1 cellular context compared by ENCODE assay signal in the genomic region with DNA sequence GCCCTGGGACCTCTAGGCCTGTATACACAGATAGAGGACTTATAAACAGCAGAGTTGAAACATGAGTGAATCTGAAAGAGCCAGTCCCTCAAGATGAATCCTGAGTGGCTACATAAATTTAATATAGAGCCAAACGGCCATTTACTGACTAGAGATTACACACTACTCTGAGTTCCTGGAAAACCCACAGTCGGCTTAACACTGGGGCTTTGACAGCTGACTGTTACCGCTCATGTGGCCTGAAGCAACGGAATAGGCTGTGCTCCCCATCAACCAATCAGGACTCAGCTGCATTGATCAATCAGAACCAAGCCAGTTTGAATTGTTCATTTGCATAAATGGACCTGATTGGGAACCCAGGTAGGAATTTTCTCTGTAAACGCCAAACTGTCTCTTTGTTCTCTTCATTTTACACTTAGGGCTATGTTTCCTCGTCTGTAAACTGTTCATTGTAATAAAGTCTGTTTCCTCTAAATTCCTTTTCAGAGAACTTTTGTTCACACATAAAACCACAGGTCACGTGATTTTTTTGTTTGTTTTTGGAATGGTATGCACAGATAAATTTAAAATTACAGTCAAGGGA.
TF ChIP-seq lines count a peak whose summit lies in the region.

No MANE protein-coding gene starts in this region.

TF ChIP-seq in K562, 482 proteins besides CTCF, POLR2A, EP300 and RAD21 (continued from another document and continues in another):
- TF ChIP-seq, protein P1, sequence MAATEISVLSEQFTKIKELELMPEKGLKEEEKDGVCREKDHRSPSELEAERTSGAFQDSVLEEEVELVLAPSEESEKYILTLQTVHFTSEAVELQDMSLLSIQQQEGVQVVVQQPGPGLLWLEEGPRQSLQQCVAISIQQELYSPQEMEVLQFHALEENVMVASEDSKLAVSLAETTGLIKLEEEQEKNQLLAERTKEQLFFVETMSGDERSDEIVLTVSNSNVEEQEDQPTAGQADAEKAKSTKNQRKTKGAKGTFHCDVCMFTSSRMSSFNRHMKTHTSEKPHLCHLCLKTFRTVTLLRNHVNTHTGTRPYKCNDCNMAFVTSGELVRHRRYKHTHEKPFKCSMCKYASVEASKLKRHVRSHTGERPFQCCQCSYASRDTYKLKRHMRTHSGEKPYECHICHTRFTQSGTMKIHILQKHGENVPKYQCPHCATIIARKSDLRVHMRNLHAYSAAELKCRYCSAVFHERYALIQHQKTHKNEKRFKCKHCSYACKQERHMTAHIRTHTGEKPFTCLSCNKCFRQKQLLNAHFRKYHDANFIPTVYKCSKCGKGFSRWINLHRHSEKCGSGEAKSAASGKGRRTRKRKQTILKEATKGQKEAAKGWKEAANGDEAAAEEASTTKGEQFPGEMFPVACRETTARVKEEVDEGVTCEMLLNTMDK (IDR thresholded peaks at IDR 0.05; ENCODE audit: borderline replicate concordance, insufficient read depth, low read depth, low read length, poor library complexity, severe bottlenecking) = no peak
- TF ChIP-seq FIP1L1 (IDR thresholded peaks at IDR 0.05; ENCODE audit: low read depth, low read length, poor library complexity, severe bottlenecking) (no peak), SMAD2 (IDR thresholded peaks at IDR 0.05; ENCODE audit: low read depth, low read length) (no peak), DNMT1 (IDR thresholded peaks at IDR 0.05) (no peak), MXD1 (CRISPR knock-in tag; IDR thresholded peaks at IDR 0.05; ENCODE audit: borderline replicate concordance, poor library complexity, severe bottlenecking) (no peak), ZNF707 (CRISPR knock-in tag; conservative IDR thresholded peaks at IDR 0.05) (no peak), ATF2 (CRISPR knock-in tag; IDR thresholded peaks at IDR 0.05) (no peak), ZC3H4 (CRISPR knock-in tag; IDR thresholded peaks at IDR 0.05; ENCODE audit: borderline replicate concordance) (no peak), TCFL5 (CRISPR knock-in tag; conservative IDR thresholded peaks at IDR 0.05) (no peak), ZNF408 (CRISPR knock-in tag; IDR thresholded peaks at IDR 0.05; ENCODE audit: low read depth) (no peak), TCF3 (CRISPR knock-in tag; IDR thresholded peaks at IDR 0.05) (peak; percentile 54; the same call in 1 of the 2 replicates), HNRNPL (IDR thresholded peaks at IDR 0.05; ENCODE audit: low read depth, low read length) (no peak), MCM7 (IDR thresholded peaks at IDR 0.05) (no peak), SREBF2 (CRISPR knock-in tag; IDR thresholded peaks at IDR 0.05) (no peak), L3MBTL2 (IDR thresholded peaks at IDR 0.05) (peak; percentile 91), RBM14 (IDR thresholded peaks at IDR 0.05; ENCODE audit: borderline replicate concordance, insufficient read depth, low read depth, low read length) (no peak), PHB2 (IDR thresholded peaks at IDR 0.05; ENCODE audit: low read depth) (no peak), FOXA3 (CRISPR knock-in tag; conservative IDR thresholded peaks at IDR 0.05 in 1 of 2, IDR thresholded peaks at IDR 0.05 in 1 of 2) (no peak; a peak in 1 of 4 replicates), ZKSCAN3 (CRISPR knock-in tag; IDR thresholded peaks at IDR 0.05) (no peak), MBD2 (IDR thresholded peaks at IDR 0.05; ENCODE audit: borderline replicate concordance, low read depth) (no peak), CC2D1A (IDR thresholded peaks at IDR 0.05) (peak; percentile 98), ZNF778 (CRISPR knock-in tag; IDR thresholded peaks at IDR 0.05) (no peak), NFE2L1 (tag; IDR thresholded peaks at IDR 0.05; ENCODE audit: borderline replicate concordance, low read depth) (no peak), IRF9 (tag; IDR thresholded peaks at IDR 0.05) (no peak), MNT (conservative IDR thresholded peaks at IDR 0.05) (0 out of 4 replicates have a peak, but pooled peaks of 1 of the 2 experiments have one; percentile 50), PREB (CRISPR knock-in tag; IDR thresholded peaks at IDR 0.05) (no peak), RFX5 (IDR thresholded peaks at IDR 0.05; ENCODE audit: low read depth, low read length) (no peak), RFX1 (IDR thresholded peaks at IDR 0.05) (no peak), ZFPM2 (CRISPR knock-in tag; IDR thresholded peaks at IDR 0.05) (no peak), MYBL2 (IDR thresholded peaks at IDR 0.05; ENCODE audit: low read depth) (peak; percentile 95), MYBL2 (CRISPR knock-in tag; IDR thresholded peaks at IDR 0.05; ENCODE audit: borderline replicate concordance) (no peak), IRF2 (CRISPR knock-in tag; IDR thresholded peaks at IDR 0.05) (no peak), ZNF551 (CRISPR knock-in tag; IDR thresholded peaks at IDR 0.05) (no peak), TAF15 (IDR thresholded peaks at IDR 0.05; ENCODE audit: low read depth, low read length) (no peak), GTF2A2 (tag; IDR thresholded peaks at IDR 0.05) (no peak), EGR1 (conservative IDR thresholded peaks at IDR 0.05) (no peak), MTF1 (CRISPR knock-in tag; IDR thresholded peaks at IDR 0.05; ENCODE audit: borderline replicate concordance) (no peak)
- TF ChIP-seq, protein P2, sequence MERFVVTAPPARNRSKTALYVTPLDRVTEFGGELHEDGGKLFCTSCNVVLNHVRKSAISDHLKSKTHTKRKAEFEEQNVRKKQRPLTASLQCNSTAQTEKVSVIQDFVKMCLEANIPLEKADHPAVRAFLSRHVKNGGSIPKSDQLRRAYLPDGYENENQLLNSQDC (CRISPR knock-in tag; IDR thresholded peaks at IDR 0.05) = no peak
- TF ChIP-seq, protein P3, sequence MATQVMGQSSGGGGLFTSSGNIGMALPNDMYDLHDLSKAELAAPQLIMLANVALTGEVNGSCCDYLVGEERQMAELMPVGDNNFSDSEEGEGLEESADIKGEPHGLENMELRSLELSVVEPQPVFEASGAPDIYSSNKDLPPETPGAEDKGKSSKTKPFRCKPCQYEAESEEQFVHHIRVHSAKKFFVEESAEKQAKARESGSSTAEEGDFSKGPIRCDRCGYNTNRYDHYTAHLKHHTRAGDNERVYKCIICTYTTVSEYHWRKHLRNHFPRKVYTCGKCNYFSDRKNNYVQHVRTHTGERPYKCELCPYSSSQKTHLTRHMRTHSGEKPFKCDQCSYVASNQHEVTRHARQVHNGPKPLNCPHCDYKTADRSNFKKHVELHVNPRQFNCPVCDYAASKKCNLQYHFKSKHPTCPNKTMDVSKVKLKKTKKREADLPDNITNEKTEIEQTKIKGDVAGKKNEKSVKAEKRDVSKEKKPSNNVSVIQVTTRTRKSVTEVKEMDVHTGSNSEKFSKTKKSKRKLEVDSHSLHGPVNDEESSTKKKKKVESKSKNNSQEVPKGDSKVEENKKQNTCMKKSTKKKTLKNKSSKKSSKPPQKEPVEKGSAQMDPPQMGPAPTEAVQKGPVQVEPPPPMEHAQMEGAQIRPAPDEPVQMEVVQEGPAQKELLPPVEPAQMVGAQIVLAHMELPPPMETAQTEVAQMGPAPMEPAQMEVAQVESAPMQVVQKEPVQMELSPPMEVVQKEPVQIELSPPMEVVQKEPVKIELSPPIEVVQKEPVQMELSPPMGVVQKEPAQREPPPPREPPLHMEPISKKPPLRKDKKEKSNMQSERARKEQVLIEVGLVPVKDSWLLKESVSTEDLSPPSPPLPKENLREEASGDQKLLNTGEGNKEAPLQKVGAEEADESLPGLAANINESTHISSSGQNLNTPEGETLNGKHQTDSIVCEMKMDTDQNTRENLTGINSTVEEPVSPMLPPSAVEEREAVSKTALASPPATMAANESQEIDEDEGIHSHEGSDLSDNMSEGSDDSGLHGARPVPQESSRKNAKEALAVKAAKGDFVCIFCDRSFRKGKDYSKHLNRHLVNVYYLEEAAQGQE (CRISPR knock-in tag; IDR thresholded peaks at IDR 0.05; ENCODE audit: low read depth) = no peak
- TF ChIP-seq, protein P4, sequence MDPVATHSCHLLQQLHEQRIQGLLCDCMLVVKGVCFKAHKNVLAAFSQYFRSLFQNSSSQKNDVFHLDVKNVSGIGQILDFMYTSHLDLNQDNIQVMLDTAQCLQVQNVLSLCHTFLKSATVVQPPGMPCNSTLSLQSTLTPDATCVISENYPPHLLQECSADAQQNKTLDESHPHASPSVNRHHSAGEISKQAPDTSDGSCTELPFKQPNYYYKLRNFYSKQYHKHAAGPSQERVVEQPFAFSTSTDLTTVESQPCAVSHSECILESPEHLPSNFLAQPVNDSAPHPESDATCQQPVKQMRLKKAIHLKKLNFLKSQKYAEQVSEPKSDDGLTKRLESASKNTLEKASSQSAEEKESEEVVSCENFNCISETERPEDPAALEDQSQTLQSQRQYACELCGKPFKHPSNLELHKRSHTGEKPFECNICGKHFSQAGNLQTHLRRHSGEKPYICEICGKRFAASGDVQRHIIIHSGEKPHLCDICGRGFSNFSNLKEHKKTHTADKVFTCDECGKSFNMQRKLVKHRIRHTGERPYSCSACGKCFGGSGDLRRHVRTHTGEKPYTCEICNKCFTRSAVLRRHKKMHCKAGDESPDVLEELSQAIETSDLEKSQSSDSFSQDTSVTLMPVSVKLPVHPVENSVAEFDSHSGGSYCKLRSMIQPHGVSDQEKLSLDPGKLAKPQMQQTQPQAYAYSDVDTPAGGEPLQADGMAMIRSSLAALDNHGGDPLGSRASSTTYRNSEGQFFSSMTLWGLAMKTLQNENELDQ (CRISPR knock-in tag; IDR thresholded peaks at IDR 0.05; ENCODE audit: borderline replicate concordance) = no peak
- TF ChIP-seq, protein P5, sequence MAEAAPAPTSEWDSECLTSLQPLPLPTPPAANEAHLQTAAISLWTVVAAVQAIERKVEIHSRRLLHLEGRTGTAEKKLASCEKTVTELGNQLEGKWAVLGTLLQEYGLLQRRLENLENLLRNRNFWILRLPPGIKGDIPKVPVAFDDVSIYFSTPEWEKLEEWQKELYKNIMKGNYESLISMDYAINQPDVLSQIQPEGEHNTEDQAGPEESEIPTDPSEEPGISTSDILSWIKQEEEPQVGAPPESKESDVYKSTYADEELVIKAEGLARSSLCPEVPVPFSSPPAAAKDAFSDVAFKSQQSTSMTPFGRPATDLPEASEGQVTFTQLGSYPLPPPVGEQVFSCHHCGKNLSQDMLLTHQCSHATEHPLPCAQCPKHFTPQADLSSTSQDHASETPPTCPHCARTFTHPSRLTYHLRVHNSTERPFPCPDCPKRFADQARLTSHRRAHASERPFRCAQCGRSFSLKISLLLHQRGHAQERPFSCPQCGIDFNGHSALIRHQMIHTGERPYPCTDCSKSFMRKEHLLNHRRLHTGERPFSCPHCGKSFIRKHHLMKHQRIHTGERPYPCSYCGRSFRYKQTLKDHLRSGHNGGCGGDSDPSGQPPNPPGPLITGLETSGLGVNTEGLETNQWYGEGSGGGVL (CRISPR knock-in tag; IDR thresholded peaks at IDR 0.05) = no peak
- TF ChIP-seq, protein P6, sequence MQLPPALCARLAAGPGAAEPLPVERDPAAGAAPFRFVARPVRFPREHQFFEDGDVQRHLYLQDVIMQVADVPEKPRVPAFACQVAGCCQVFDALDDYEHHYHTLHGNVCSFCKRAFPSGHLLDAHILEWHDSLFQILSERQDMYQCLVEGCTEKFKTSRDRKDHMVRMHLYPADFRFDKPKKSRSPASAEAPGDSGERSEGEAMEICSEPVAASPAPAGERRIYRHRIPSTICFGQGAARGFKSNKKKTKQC (CRISPR knock-in tag; IDR thresholded peaks at IDR 0.05) = no peak
